9 cellular contexts compared by ENCODE assay signal in genomic region chr20:16518068-16518783, GRCh38. TPM values are rescaled to one million over a fixed set of nuclear protein-coding genes. Genes with fewer than 3 reads are reported as not detected.
DNase-seq lines count a peak whose midpoint lies in the region; ATAC-seq, FAIRE-seq and TF ChIP-seq lines count a peak whose summit lies in the region.
"Had no signal": no experiment of that assay in that cellular context is flagged by ENCODE, and none has a peak within 500 bp of the region (broad histone marks: within the 10 kb centered on the region; RNA-seq: fewer than 3 reads in every experiment).

No MANE protein-coding gene starts in this region.

- CTCF ChIA-PET in CD4-positive, alpha-beta T cell (lab: Charles Lee) = interaction anchor here (1.4 kb wide), 1 partner anchor 242 kb away, joined by 3 read pairs; no protein-coding TSS in a partner anchor
- CTCF ChIA-PET in activated CD8-positive, alpha-beta T cell treated with anti-CD3 and anti-CD28 coated beads, Interleukin-2, amount 10 ng/mL, durations not matched to agents 7 days and 5 days (lab: Charles Lee) = interaction anchor here (1.0 kb wide), 2 partner anchors 243 to 303 kb away, joined by 3 to 5 read pairs; no protein-coding TSS in a partner anchor

- POLR2A ChIA-PET in CD4-positive, alpha-beta T cell (lab: Charles Lee) = no interaction called here
- POLR2A ChIA-PET in activated CD8-positive, alpha-beta T cell treated with anti-CD3 and anti-CD28 coated beads, Interleukin-2, amount 10 ng/mL, durations not matched to agents 7 days and 5 days (lab: Charles Lee) = no interaction called here

- peaks cover 50% of the 10 kb centered on the region for H3K36me3 Mint-ChIP-seq in CD4-positive, alpha-beta T cell (ENCODE audit: low read depth)
- H3K36me3 Mint-ChIP-seq in activated CD8-positive, alpha-beta T cell treated with anti-CD3 and anti-CD28 coated beads, Interleukin-2, amount 10 ng/mL, durations not matched to agents 7 days and 5 days (ENCODE audit: low read depth) = no peaks in the 10 kb centered on the region

- TF ChIP-seq CTCF in CD4-positive, alpha-beta T cell (IDR thresholded peaks at IDR 0.05) = peak; percentile 55

- peak; percentile 37 for FAIRE-seq in GM19239 (lab: Jason Lieb, UNC)

- WGBS in right cardiac atrium = 81% methylated on average over 12 of the region's 12 CpGs

- H3K27me3 ChIP-seq in CD4-positive, alpha-beta T cell (ENCODE audit: control insufficient read depth, insufficient read depth, low read length) = no peaks in the 10 kb centered on the region
- no peaks in the 10 kb centered on the region for H3K27me3 ChIP-seq in right cardiac atrium (ENCODE audit: control insufficient read depth, insufficient read depth)
- H3K27me3 ChIP-seq: neutrophil had no signal

- H3K27me3 Mint-ChIP-seq in CD4-positive, alpha-beta T cell = no peaks in the 10 kb centered on the region
- H3K27me3 Mint-ChIP-seq in activated CD8-positive, alpha-beta T cell treated with anti-CD3 and anti-CD28 coated beads, Interleukin-2, amount 10 ng/mL, durations not matched to agents 7 days and 5 days (ENCODE audit: low read depth) = no peaks in the 10 kb centered on the region

- H3K27ac Mint-ChIP-seq in CD4-positive, alpha-beta T cell = no peak overlapping the region
- no peak overlapping the region for H3K27ac Mint-ChIP-seq in activated CD8-positive, alpha-beta T cell treated with anti-CD3 and anti-CD28 coated beads, Interleukin-2, amount 10 ng/mL, durations not matched to agents 7 days and 5 days

- H3K9me3 ChIP-seq in CD4-positive, alpha-beta T cell (ENCODE audit: control insufficient read depth, low read length) = no peaks in the 10 kb centered on the region
- H3K9me3 ChIP-seq in right cardiac atrium (ENCODE audit: control insufficient read depth, low read length) = no peaks in the 10 kb centered on the region
- H3K9me3 ChIP-seq: neutrophil had no signal

- no peak for ATAC-seq in CD4-positive, alpha-beta T cell (ENCODE audit: poor library complexity)
- no peak for ATAC-seq in activated CD8-positive, alpha-beta T cell treated with anti-CD3 and anti-CD28 coated beads, Interleukin-2, amount 10 ng/mL, durations not matched to agents 7 days and 5 days
- ATAC-seq in right cardiac atrium (peak; percentile 52 to 75), GM18520 (IDR thresholded peaks at IDR 0.05; ENCODE audit: unreplicated experiment) (no peak), HG03045 (IDR thresholded peaks at IDR 0.05; ENCODE audit: unreplicated experiment) (no peak)

- DNase-seq in CD4-positive, alpha-beta T cell = peak in 1 of 10 experiments; percentile 3
- DNase-seq in GM19239 (ENCODE audit: insufficient read length, low spot score) (peak; percentile 18), NCI-H2107 treated with DMSO at 0.1 percent for 48 hours (lab: John Stamatoyannopoulos, UW; ENCODE audit: unreplicated experiment) (peak; percentile 1), right cardiac atrium (peak in 1 of 3 donors; percentile 37)
- peak; percentile 28 for DNase-seq in activated CD8-positive, alpha-beta T cell treated with anti-CD3 and anti-CD28 coated beads, Interleukin-2, amount 10 ng/mL, durations not matched to agents 7 days and 5 days
- DNase-seq in stimulated activated CD4-positive, alpha-beta T cell treated with anti-CD3 and anti-CD28 coated beads, Interleukin-2, amount 100 ng/mL, for 48 hours = peak; percentile 15 to 19

- no peaks in the 10 kb centered on the region for H3K4me1 ChIP-seq in right cardiac atrium (ENCODE audit: control insufficient read depth, insufficient read depth, low read length)

- H3K4me3 Mint-ChIP-seq in CD4-positive, alpha-beta T cell = no peak overlapping the region
- no peak overlapping the region for H3K4me3 Mint-ChIP-seq in activated CD8-positive, alpha-beta T cell treated with anti-CD3 and anti-CD28 coated beads, Interleukin-2, amount 10 ng/mL, durations not matched to agents 7 days and 5 days

- no peak overlapping the region for H3K27ac ChIP-seq in CD4-positive, alpha-beta T cell (ENCODE audit: low read depth, low read length)
- no peak overlapping the region for H3K27ac ChIP-seq in right cardiac atrium (ENCODE audit: low read length)
- H3K27ac ChIP-seq: neutrophil had no signal

- no peaks in the 10 kb centered on the region for H3K9me3 Mint-ChIP-seq in CD4-positive, alpha-beta T cell
- H3K9me3 Mint-ChIP-seq in activated CD8-positive, alpha-beta T cell treated with anti-CD3 and anti-CD28 coated beads, Interleukin-2, amount 10 ng/mL, durations not matched to agents 7 days and 5 days (ENCODE audit: insufficient read depth) = no peaks in the 10 kb centered on the region

- intact Hi-C loops in CD4-positive, alpha-beta T cell (cut with DNase I, micrococcal nuclease) = loop anchor here (1.0 kb wide), 1 partner anchor 243 kb away; no protein-coding TSS in a partner anchor
- intact Hi-C loops in right cardiac atrium (cut with DNase I) = loop anchor here in 1 of 4 donors (5.0 to 10.0 kb wide), 2 partner anchors 119 to 247 kb away; no protein-coding TSS in a partner anchor

- H3K4me1 Mint-ChIP-seq in CD4-positive, alpha-beta T cell (ENCODE audit: low read depth) = peaks cover 5% of the 10 kb centered on the region
- peaks cover 3% of the 10 kb centered on the region for H3K4me1 Mint-ChIP-seq in activated CD8-positive, alpha-beta T cell treated with anti-CD3 and anti-CD28 coated beads, Interleukin-2, amount 10 ng/mL, durations not matched to agents 7 days and 5 days (ENCODE audit: low read depth)

- no peak overlapping the region for H3K4me3 ChIP-seq in right cardiac atrium (ENCODE audit: low read length)

RNA-seq across cellular contexts. Expression of gene KIF16B, which starts 55.0 kb away (rescaled TPM):
- 10 to 100 TPM; 10.2 to 11.5 TPM for total RNA-seq in CD4-positive, alpha-beta T cell
- total RNA-seq in activated CD8-positive, alpha-beta T cell treated with anti-CD3 and anti-CD28 coated beads, Interleukin-2, amount 10 ng/mL, durations not matched to agents 7 days and 5 days = 1 to 10 TPM; 3.2 to 3.4 TPM
- 10 to 100 TPM; 16.5 to 20.4 (median 18.4) TPM for total RNA-seq in right cardiac atrium
- 11.4 TPM for polyA plus RNA-seq in right cardiac atrium

Comparison
In these comparisons a context has a peak if more than half of its experiments do, and no peak if none do; other contexts are left out.
1. ATAC-seq: peak in right cardiac atrium (2 of 2); none in CD4-positive, alpha-beta T cell (single experiment), activated CD8-positive, alpha-beta T cell treated with anti-CD3 and anti-CD28 coated beads, Interleukin-2, amount 10 ng/mL, durations not matched to agents 7 days and 5 days (single experiment), GM18520 (single experiment) and HG03045 (single experiment).